In genomic region chr12:124361996-124362395, GRCh38 we compare ENCODE assay signal across 20 cellular contexts.
DNase-seq lines count a peak whose midpoint lies in the region; TF ChIP-seq lines count a peak whose summit lies in the region.
"Had no signal": no experiment of that assay in that cellular context is flagged by ENCODE, and none has a peak within 500 bp of the region (broad histone marks: within the 10 kb centered on the region; RNA-seq: fewer than 3 reads in every experiment).

No MANE protein-coding gene starts in this region.

- peaks cover 30% of the 10 kb centered on the region for H3K36me3 Mint-ChIP-seq in HFFc6 (ENCODE audit: low read depth)

- H3K9me3 Mint-ChIP-seq in HFFc6 = no peaks in the 10 kb centered on the region
- H3K9me3 Mint-ChIP-seq: CD4-positive, CD25-positive, alpha-beta regulatory T cell had no signal

- H4K20me1 ChIP-seq in BLaER1 = peaks cover 97% of the 10 kb centered on the region

- no peak for TF ChIP-seq CTCF in HFFc6 (IDR thresholded peaks at IDR 0.05)
- TF ChIP-seq CTCF in adrenal gland (IDR thresholded peaks at IDR 0.05) = no peak
- no peak for TF ChIP-seq CTCF in sigmoid colon (IDR thresholded peaks at IDR 0.05)

- H3K27ac ChIP-seq in BLaER1 = no peak overlapping the region
- peak overlapping the region in 3 of 5 donors; percentile 62 to 87 (median 76) for H3K27ac ChIP-seq in adrenal gland
- peak overlapping the region in 3 of 4 donors; percentile 74 to 89 (median 79) for H3K27ac ChIP-seq in sigmoid colon
- H3K27ac ChIP-seq: SK-N-MC had no signal

- H3K4me3 ChIP-seq in BLaER1 = no peak overlapping the region
- H3K4me3 ChIP-seq in adrenal gland = no peak overlapping the region
- no peak overlapping the region for H3K4me3 ChIP-seq in sigmoid colon
- H3K4me3 ChIP-seq: GM12878, MG63, SK-N-MC had no signal

- H3K4me3 Mint-ChIP-seq in HFFc6 = no peak overlapping the region
- H3K4me3 Mint-ChIP-seq: CD4-positive, CD25-positive, alpha-beta regulatory T cell had no signal

- 0 out of 2 replicates have a peak overlapping the region, but pooled peaks have one; percentile 19 for H3K9ac ChIP-seq in BLaER1

- no peak for DNase-seq in HFFc6
- DNase-seq in adrenal gland = no peak
- no peak for DNase-seq in sigmoid colon
- no peak for DNase-seq in HPDE6-E6E7 (ENCODE audit: extremely low spot score)
- no peak for DNase-seq in DMS79 treated with DMSO at 0.1 percent for 48 hours (lab: John Stamatoyannopoulos, UW)
- DNase-seq in SHP77 treated with DMSO at 0.1 percent for 48 hours (lab: John Stamatoyannopoulos, UW) = no peak
- DNase-seq: CD4-positive, CD25-positive, alpha-beta regulatory T cell; COR-L47; DMS 273 treated with DMSO at 0.1 percent for 48 hours; DND-41; H7; MG63; NCI-H1417; NCI-H187; NCI-H526; SHP77; SW 1271 had no signal

- H3K9me3 ChIP-seq in BLaER1 (no peaks in the 10 kb centered on the region), adrenal gland (replicated peaks in 1 of 3) (no peaks in the 10 kb centered on the region), sigmoid colon (no peaks in the 10 kb centered on the region)
- H3K9me3 ChIP-seq: MG63 had no signal

- H3K27me3 ChIP-seq in BLaER1 (no peaks in the 10 kb centered on the region), adrenal gland (no peaks in the 10 kb centered on the region), sigmoid colon (no peaks in the 10 kb centered on the region)
- H3K27me3 ChIP-seq: MG63 had no signal

- H3K4me1 Mint-ChIP-seq in HFFc6 (ENCODE audit: low read depth) = no peaks in the 10 kb centered on the region

- intact Hi-C loops in adrenal gland (cut with DNase I) = no loop called here
- intact Hi-C loops in sigmoid colon (cut with DNase I) = no loop called here

- H3K36me3 ChIP-seq in BLaER1 (peaks cover 63% of the 10 kb centered on the region), adrenal gland (replicated peaks in 1 of 2) (peaks cover 0 to 65% of the 10 kb centered on the region in 2 donors), sigmoid colon (peaks cover 0 to 49% (median 21%) of the 10 kb centered on the region in 4 donors)

- 80 to 87% (median 87%) methylated on average over 7 to 15 of the region's 15 CpGs for WGBS in adrenal gland, 4 donors
- WGBS in sigmoid colon, 2 donors = 95 to 96% methylated on average over 15 of the region's 15 CpGs

- H3K4me2 ChIP-seq in BLaER1 = peak overlapping the region; percentile 93

- no peak for TF ChIP-seq EP300 in sigmoid colon (IDR thresholded peaks at IDR 0.05)

- peak overlapping the region; percentile 24; the same call in 1 of the 2 replicates for H3K27ac Mint-ChIP-seq in HFFc6
- H3K27ac Mint-ChIP-seq: CD4-positive, CD25-positive, alpha-beta regulatory T cell had no signal

- TF ChIP-seq POLR2A in adrenal gland (IDR thresholded peaks at IDR 0.05) (no peak), sigmoid colon (IDR thresholded peaks at IDR 0.05) (no peak)

- H3K4me1 ChIP-seq in BLaER1 (peaks cover 80% of the 10 kb centered on the region), adrenal gland (replicated peaks in 1 of 2) (peaks cover 25 to 41% of the 10 kb centered on the region in 2 donors), sigmoid colon (peaks cover 0 to 58% (median 38%) of the 10 kb centered on the region in 4 donors)

- H3K27me3 Mint-ChIP-seq in HFFc6 (ENCODE audit: insufficient read depth) = peaks cover 7% of the 10 kb centered on the region
- H3K27me3 Mint-ChIP-seq: CD4-positive, CD25-positive, alpha-beta regulatory T cell had no signal
